In the genomic region with DNA sequence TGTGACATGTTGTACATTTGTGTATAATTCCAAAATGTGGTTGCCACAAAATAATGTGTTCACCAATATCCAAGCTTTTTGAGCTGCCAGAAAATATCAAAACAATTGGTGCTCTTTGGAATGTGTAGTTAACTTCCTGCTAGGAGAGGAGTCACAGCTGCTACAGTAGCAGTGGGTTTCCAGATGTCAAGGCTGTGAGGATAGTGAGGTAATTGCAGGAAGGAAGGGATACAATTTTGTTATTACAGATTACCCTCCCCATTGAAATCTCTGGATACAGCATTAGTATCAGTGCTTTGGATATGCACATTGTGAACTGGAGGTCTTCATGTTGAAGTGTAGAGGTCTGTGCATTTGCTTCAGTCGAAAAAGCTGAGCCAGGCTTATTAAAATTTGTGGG, we compare ENCODE assay signal across 2 cellular contexts.
TF ChIP-seq lines count a peak whose summit lies in the region.

No MANE protein-coding gene starts in this region.

TF ChIP-seq in SK-N-SH, 30 proteins besides CTCF, POLR2A, EP300 and RAD21 (continued from another document):
- TF ChIP-seq, protein P1, sequence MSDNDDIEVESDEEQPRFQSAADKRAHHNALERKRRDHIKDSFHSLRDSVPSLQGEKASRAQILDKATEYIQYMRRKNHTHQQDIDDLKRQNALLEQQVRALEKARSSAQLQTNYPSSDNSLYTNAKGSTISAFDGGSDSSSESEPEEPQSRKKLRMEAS (IDR thresholded peaks at IDR 0.05; ENCODE audit: low read depth) = no peak
- TF ChIP-seq MEF2A (IDR thresholded peaks at IDR 0.05; ENCODE audit: borderline replicate concordance, low read depth) (no peak), TEAD4 (IDR thresholded peaks at IDR 0.05; ENCODE audit: borderline replicate concordance, insufficient read depth) (no peak), GATA2 (CRISPR knock-in tag; IDR thresholded peaks at IDR 0.05) (no peak), CHD2 (IDR thresholded peaks at IDR 0.05; ENCODE audit: low read length, partially characterized antibody) (no peak), GABPA (IDR thresholded peaks at IDR 0.05; ENCODE audit: low read depth) (no peak), SIN3A (IDR thresholded peaks at IDR 0.05; ENCODE audit: borderline replicate concordance, low read depth, low read length) (no peak), RCOR1 (IDR thresholded peaks at IDR 0.05; ENCODE audit: low read length) (no peak), NRF1 (IDR thresholded peaks at IDR 0.05; ENCODE audit: low read depth, low read length) (no peak), ELF1 (IDR thresholded peaks at IDR 0.05) (no peak), FOXJ3 (CRISPR knock-in tag; IDR thresholded peaks at IDR 0.05) (no peak), EZH2phosphoT487 (IDR thresholded peaks at IDR 0.05; ENCODE audit: borderline replicate concordance, low read depth) (no peak), SMC3 (IDR thresholded peaks at IDR 0.05; ENCODE audit: low read depth, low read length) (no peak)
- TF ChIP-seq, protein P2, sequence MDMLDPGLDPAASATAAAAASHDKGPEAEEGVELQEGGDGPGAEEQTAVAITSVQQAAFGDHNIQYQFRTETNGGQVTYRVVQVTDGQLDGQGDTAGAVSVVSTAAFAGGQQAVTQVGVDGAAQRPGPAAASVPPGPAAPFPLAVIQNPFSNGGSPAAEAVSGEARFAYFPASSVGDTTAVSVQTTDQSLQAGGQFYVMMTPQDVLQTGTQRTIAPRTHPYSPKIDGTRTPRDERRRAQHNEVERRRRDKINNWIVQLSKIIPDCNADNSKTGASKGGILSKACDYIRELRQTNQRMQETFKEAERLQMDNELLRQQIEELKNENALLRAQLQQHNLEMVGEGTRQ (IDR thresholded peaks at IDR 0.05; ENCODE audit: borderline replicate concordance, low read depth, low read length) = no peak
- TF ChIP-seq, protein P3, sequence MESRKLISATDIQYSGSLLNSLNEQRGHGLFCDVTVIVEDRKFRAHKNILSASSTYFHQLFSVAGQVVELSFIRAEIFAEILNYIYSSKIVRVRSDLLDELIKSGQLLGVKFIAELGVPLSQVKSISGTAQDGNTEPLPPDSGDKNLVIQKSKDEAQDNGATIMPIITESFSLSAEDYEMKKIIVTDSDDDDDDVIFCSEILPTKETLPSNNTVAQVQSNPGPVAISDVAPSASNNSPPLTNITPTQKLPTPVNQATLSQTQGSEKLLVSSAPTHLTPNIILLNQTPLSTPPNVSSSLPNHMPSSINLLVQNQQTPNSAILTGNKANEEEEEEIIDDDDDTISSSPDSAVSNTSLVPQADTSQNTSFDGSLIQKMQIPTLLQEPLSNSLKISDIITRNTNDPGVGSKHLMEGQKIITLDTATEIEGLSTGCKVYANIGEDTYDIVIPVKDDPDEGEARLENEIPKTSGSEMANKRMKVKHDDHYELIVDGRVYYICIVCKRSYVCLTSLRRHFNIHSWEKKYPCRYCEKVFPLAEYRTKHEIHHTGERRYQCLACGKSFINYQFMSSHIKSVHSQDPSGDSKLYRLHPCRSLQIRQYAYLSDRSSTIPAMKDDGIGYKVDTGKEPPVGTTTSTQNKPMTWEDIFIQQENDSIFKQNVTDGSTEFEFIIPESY (IDR thresholded peaks at IDR 0.05; ENCODE audit: borderline replicate concordance, low read depth) = no peak
- TF ChIP-seq, protein P4, sequence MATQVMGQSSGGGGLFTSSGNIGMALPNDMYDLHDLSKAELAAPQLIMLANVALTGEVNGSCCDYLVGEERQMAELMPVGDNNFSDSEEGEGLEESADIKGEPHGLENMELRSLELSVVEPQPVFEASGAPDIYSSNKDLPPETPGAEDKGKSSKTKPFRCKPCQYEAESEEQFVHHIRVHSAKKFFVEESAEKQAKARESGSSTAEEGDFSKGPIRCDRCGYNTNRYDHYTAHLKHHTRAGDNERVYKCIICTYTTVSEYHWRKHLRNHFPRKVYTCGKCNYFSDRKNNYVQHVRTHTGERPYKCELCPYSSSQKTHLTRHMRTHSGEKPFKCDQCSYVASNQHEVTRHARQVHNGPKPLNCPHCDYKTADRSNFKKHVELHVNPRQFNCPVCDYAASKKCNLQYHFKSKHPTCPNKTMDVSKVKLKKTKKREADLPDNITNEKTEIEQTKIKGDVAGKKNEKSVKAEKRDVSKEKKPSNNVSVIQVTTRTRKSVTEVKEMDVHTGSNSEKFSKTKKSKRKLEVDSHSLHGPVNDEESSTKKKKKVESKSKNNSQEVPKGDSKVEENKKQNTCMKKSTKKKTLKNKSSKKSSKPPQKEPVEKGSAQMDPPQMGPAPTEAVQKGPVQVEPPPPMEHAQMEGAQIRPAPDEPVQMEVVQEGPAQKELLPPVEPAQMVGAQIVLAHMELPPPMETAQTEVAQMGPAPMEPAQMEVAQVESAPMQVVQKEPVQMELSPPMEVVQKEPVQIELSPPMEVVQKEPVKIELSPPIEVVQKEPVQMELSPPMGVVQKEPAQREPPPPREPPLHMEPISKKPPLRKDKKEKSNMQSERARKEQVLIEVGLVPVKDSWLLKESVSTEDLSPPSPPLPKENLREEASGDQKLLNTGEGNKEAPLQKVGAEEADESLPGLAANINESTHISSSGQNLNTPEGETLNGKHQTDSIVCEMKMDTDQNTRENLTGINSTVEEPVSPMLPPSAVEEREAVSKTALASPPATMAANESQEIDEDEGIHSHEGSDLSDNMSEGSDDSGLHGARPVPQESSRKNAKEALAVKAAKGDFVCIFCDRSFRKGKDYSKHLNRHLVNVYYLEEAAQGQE (IDR thresholded peaks at IDR 0.05; ENCODE audit: low read depth, low read length) = no peak
- TF ChIP-seq, protein P5, sequence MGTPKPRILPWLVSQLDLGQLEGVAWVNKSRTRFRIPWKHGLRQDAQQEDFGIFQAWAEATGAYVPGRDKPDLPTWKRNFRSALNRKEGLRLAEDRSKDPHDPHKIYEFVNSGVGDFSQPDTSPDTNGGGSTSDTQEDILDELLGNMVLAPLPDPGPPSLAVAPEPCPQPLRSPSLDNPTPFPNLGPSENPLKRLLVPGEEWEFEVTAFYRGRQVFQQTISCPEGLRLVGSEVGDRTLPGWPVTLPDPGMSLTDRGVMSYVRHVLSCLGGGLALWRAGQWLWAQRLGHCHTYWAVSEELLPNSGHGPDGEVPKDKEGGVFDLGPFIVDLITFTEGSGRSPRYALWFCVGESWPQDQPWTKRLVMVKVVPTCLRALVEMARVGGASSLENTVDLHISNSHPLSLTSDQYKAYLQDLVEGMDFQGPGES (IDR thresholded peaks at IDR 0.05; ENCODE audit: low read depth, low read length) = no peak
TF ChIP-seq in SK-N-SH: peak in this region for 0.

TF ChIP-seq in SK-N-SH treated with all-trans-retinoic acid at 6 μM for 48 hours, 23 proteins besides CTCF, POLR2A, EP300 and RAD21 (continued from another document):
- TF ChIP-seq, protein P6, sequence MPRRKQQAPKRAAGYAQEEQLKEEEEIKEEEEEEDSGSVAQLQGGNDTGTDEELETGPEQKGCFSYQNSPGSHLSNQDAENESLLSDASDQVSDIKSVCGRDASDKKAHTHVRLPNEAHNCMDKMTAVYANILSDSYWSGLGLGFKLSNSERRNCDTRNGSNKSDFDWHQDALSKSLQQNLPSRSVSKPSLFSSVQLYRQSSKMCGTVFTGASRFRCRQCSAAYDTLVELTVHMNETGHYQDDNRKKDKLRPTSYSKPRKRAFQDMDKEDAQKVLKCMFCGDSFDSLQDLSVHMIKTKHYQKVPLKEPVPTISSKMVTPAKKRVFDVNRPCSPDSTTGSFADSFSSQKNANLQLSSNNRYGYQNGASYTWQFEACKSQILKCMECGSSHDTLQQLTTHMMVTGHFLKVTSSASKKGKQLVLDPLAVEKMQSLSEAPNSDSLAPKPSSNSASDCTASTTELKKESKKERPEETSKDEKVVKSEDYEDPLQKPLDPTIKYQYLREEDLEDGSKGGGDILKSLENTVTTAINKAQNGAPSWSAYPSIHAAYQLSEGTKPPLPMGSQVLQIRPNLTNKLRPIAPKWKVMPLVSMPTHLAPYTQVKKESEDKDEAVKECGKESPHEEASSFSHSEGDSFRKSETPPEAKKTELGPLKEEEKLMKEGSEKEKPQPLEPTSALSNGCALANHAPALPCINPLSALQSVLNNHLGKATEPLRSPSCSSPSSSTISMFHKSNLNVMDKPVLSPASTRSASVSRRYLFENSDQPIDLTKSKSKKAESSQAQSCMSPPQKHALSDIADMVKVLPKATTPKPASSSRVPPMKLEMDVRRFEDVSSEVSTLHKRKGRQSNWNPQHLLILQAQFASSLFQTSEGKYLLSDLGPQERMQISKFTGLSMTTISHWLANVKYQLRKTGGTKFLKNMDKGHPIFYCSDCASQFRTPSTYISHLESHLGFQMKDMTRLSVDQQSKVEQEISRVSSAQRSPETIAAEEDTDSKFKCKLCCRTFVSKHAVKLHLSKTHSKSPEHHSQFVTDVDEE (CRISPR knock-in tag; IDR thresholded peaks at IDR 0.05) = no peak
- TF ChIP-seq ZNF565 (CRISPR knock-in tag; conservative IDR thresholded peaks at IDR 0.05; ENCODE audit: low read depth) (no peak), ZNF70 (CRISPR knock-in tag; IDR thresholded peaks at IDR 0.05) (no peak), ISL1 (CRISPR knock-in tag; IDR thresholded peaks at IDR 0.05) (no peak), ZFP3 (CRISPR knock-in tag; IDR thresholded peaks at IDR 0.05) (no peak)
- TF ChIP-seq, protein P7, sequence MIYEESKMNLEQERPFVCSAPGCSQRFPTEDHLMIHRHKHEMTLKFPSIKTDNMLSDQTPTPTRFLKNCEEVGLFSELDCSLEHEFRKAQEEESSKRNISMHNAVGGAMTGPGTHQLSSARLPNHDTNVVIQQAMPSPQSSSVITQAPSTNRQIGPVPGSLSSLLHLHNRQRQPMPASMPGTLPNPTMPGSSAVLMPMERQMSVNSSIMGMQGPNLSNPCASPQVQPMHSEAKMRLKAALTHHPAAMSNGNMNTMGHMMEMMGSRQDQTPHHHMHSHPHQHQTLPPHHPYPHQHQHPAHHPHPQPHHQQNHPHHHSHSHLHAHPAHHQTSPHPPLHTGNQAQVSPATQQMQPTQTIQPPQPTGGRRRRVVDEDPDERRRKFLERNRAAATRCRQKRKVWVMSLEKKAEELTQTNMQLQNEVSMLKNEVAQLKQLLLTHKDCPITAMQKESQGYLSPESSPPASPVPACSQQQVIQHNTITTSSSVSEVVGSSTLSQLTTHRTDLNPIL (CRISPR knock-in tag; IDR thresholded peaks at IDR 0.05; ENCODE audit: low read depth) = no peak
TF ChIP-seq in SK-N-SH treated with all-trans-retinoic acid at 6 μM for 48 hours: peak in this region for 0.
